ENCODE assay signal across 1 cellular context in the genomic region with DNA sequence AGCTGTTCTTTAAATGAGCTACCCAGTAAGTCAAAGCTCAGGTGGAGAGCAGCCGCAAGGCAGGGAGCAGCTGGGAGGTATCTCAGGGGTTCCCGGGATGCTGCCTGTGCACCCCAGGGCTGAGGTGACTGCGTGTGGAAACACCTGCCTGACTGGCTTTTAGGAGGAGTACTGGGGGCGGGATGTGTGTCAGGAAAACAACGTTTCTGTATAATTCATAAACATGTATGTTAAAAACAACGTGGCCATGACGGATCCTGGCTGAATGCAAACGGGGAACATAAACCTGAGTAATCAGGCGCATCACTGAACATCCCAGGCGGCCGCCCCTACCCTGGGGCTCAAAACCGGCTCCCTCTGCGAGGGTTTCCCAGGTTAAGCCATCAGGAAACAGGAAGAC.
TF ChIP-seq lines count a peak whose summit lies in the region.

No MANE protein-coding gene starts in this region.

TF ChIP-seq in A549, 52 proteins besides CTCF, POLR2A, EP300 and RAD21 (continued from another document):
- TF ChIP-seq SREBF2 (IDR thresholded peaks at IDR 0.05) (no peak), EHF (CRISPR knock-in tag; IDR thresholded peaks at IDR 0.05) (no peak), MAFK (IDR thresholded peaks at IDR 0.05; ENCODE audit: partially characterized antibody) (no peak), JUN (IDR thresholded peaks at IDR 0.05) (no peak)
- TF ChIP-seq, protein P1, sequence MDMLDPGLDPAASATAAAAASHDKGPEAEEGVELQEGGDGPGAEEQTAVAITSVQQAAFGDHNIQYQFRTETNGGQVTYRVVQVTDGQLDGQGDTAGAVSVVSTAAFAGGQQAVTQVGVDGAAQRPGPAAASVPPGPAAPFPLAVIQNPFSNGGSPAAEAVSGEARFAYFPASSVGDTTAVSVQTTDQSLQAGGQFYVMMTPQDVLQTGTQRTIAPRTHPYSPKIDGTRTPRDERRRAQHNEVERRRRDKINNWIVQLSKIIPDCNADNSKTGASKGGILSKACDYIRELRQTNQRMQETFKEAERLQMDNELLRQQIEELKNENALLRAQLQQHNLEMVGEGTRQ (IDR thresholded peaks at IDR 0.05): no peak
TF ChIP-seq in A549: peak in this region for 0.
